Comparison of ENCODE assay signal across 18 cellular contexts in genomic region chr19:2804156-2805004, GRCh38. TPM values are rescaled to one million over a fixed set of nuclear protein-coding genes. Genes with fewer than 3 reads are reported as not detected.
DNase-seq lines count a peak whose midpoint lies in the region; ATAC-seq, FAIRE-seq and TF ChIP-seq lines count a peak whose summit lies in the region.
"Had no signal": no experiment of that assay in that cellular context is flagged by ENCODE, and none has a peak within 500 bp of the region (broad histone marks: within the 10 kb centered on the region; RNA-seq: fewer than 3 reads in every experiment).

No MANE protein-coding gene starts in this region.

- no peak overlapping the region for H3K4me3 Mint-ChIP-seq in stimulated activated naive B cell treated with anti-CD40 and anti-IgM and Interleukin-4, amounts not matched to agents 10 μg/mL and 1 μg/mL and 100 μg/mL, for 72 hours

- TF ChIP-seq POLR2A in K562 (conservative IDR thresholded peaks at IDR 0.05), result no peak

- CTCF ChIA-PET in K562 (lab: Yijun Ruan, JAX; ENCODE audit: low intra/inter-chr PET ratio), result no interaction called here

- ATAC-seq in Right ventricle myocardium inferior (no peak), left ventricle myocardium superior (no peak), K562 (no peak), HG02884 (IDR thresholded peaks at IDR 0.05; ENCODE audit: unreplicated experiment) (no peak)
- ATAC-seq in stimulated activated naive B cell treated with anti-CD40 and anti-IgM and Interleukin-4, amounts not matched to agents 10 μg/mL and 1 μg/mL and 100 μg/mL, for 72 hours (replicated peaks), result no peak

- H3K9ac ChIP-seq in K562 (ENCODE audit: insufficient read depth in 1 of 2, low read depth in 2 of 2, low read length in 2 of 2), result no peak overlapping the region; a peak in 1 of 4 replicates

- POLR2A ChIA-PET in K562 (lab: Yijun Ruan, JAX), result interaction anchor here (0.6 to 0.8 kb wide), 6 partner anchors 16 to 140 kb away, joined by 3 to 4 read pairs (median 3); partner anchors contain the start of gene ZNF554

- TF ChIP-seq CTCF in K562 (IDR thresholded peaks at IDR 0.05 in 2 of 3, conservative IDR thresholded peaks at IDR 0.05 in 1 of 3; ENCODE audit: insufficient read depth in 2 of 3, low read depth in 1 of 3, low read length in 3 of 3), result no peak
- TF ChIP-seq CTCF in foreskin fibroblast (IDR thresholded peaks at IDR 0.05; ENCODE audit: low read depth, low read length), result no peak

- H3K27ac ChIP-seq in K562 (ENCODE audit: extremely low read depth, low read depth, low read length), result no peak overlapping the region
- H3K27ac ChIP-seq: C4-2B had no signal

- H3K27me3 ChIP-seq in H7 (ENCODE audit: control insufficient read depth, insufficient read depth, low read length) (no peaks in the 10 kb centered on the region), K562 (ENCODE audit: control insufficient read depth in 2 of 2, insufficient read depth in 2 of 2, low read length in 2 of 2) (no peaks in the 10 kb centered on the region)

- no peaks in the 10 kb centered on the region for H3K27me3 Mint-ChIP-seq in stimulated activated naive B cell treated with anti-CD40 and anti-IgM and Interleukin-4, amounts not matched to agents 10 μg/mL and 1 μg/mL and 100 μg/mL, for 72 hours

- TF ChIP-seq RAD21 in K562 (CRISPR knock-in tag; conservative IDR thresholded peaks at IDR 0.05 in 1 of 2, IDR thresholded peaks at IDR 0.05 in 1 of 2), result no peak

- H3K4me1 Mint-ChIP-seq in stimulated activated naive B cell treated with anti-CD40 and anti-IgM and Interleukin-4, amounts not matched to agents 10 μg/mL and 1 μg/mL and 100 μg/mL, for 72 hours, result peaks cover 9 to 10% of the 10 kb centered on the region in 2 donors

- 89% methylated on average over 26 of the region's 27 CpGs for WGBS in K562 (ENCODE audit: insufficient coverage, low coverage, missing lambda C conversion rate)

- no peaks in the 10 kb centered on the region for H3K9me1 ChIP-seq in K562 (ENCODE audit: control insufficient read depth, insufficient read depth, low read length)

- H3K27ac Mint-ChIP-seq in stimulated activated naive B cell treated with anti-CD40 and anti-IgM and Interleukin-4, amounts not matched to agents 10 μg/mL and 1 μg/mL and 100 μg/mL, for 72 hours, result peak overlapping the region; percentile 51

- no peaks in the 10 kb centered on the region for H3K79me2 ChIP-seq in K562 (ENCODE audit: control insufficient read depth, insufficient read depth, low read length)

- DNase-seq in Right ventricle myocardium inferior (ENCODE audit: missing footprints) (peak; percentile 39), left ventricle myocardium superior (no peak), H7 (peak; percentile 53), K562 (ENCODE audit: extremely low read depth in 1 of 4, low spot score in 3 of 4) (no peak), hippocampal formation (lab: John Stamatoyannopoulos, UW) (no peak), foreskin fibroblast (no peak)
- DNase-seq in stimulated activated naive B cell treated with anti-CD40 and anti-IgM and Interleukin-4, amounts not matched to agents 10 μg/mL and 1 μg/mL and 100 μg/mL, for 72 hours, result no peak
- DNase-seq: EL, Karpas-422, MM.1S, NCI-H1092 treated with DMSO at 0.1 percent for 48 hours, NCI-H1694, NCI-H2107, NCI-H2227 treated with DMSO at 0.1 percent for 48 hours, NCI-H524 had no signal

- peaks cover 23% of the 10 kb centered on the region for H3K36me3 ChIP-seq in H7 (replicated peaks; ENCODE audit: control insufficient read depth, insufficient read depth, low read length)
- H3K36me3 ChIP-seq in K562 (ENCODE audit: control insufficient read depth, insufficient read depth, low read length), result peaks cover 93% of the 10 kb centered on the region; the same call in 2 of the 3 replicates

- H3K36me3 Mint-ChIP-seq in stimulated activated naive B cell treated with anti-CD40 and anti-IgM and Interleukin-4, amounts not matched to agents 10 μg/mL and 1 μg/mL and 100 μg/mL, for 72 hours, result peaks cover 64 to 67% of the 10 kb centered on the region in 2 donors

- H3K4me3 ChIP-seq in H7 (ENCODE audit: insufficient read depth, low read depth, low read length) (no peak overlapping the region), K562 (no peak overlapping the region), foreskin fibroblast (ENCODE audit: low read depth in 1 of 2, low read length in 2 of 2) (no peak overlapping the region)

- no peak overlapping the region for H2AFZ ChIP-seq in K562 (ENCODE audit: low read depth, low read length)

- in situ Hi-C loops in K562 (cut with MboI), result no loop called here

- H3K9me3 ChIP-seq in K562 (replicated peaks; ENCODE audit: control insufficient read depth, insufficient read depth, low read depth, low read length), result no peaks in the 10 kb centered on the region

- H3K9me3 Mint-ChIP-seq in stimulated activated naive B cell treated with anti-CD40 and anti-IgM and Interleukin-4, amounts not matched to agents 10 μg/mL and 1 μg/mL and 100 μg/mL, for 72 hours, result no peaks in the 10 kb centered on the region

- intact Hi-C loops in Right ventricle myocardium inferior (cut with DNase I), result no loop called here
- intact Hi-C loops in left ventricle myocardium superior (cut with micrococcal nuclease), result no loop called here
- intact Hi-C loops in K562 (cut with micrococcal nuclease), result no loop called here

- H4K20me1 ChIP-seq in K562 (replicated peaks; ENCODE audit: control insufficient read depth, insufficient read depth, low read length), result no peaks in the 10 kb centered on the region

- no peak overlapping the region for H3K4me2 ChIP-seq in K562 (ENCODE audit: insufficient read depth, low read length)

- BruUV-seq in K562 (replicated peaks; lab: Mats Ljungman, UMichigan), result no TSS peak

- TF ChIP-seq EP300 in K562 (IDR thresholded peaks at IDR 0.05; ENCODE audit: low read length), result no peak

- FAIRE-seq in K562 (lab: Jason Lieb, UNC), result no peak
- FAIRE-seq: H1 had no signal

- peaks cover 0 to 7% of the 10 kb centered on the region in 2 experiments; a peak in 1 of 5 replicates for H3K4me1 ChIP-seq in K562 (replicated peaks in 1 of 2; ENCODE audit: control insufficient read depth in 2 of 2, insufficient read depth in 2 of 2, low read length in 2 of 2)

RNA-seq across cellular contexts. Expression of gene ZNF554, which starts 15.3 kb away (rescaled TPM):
- total RNA-seq in Right ventricle myocardium inferior (3.7 TPM), left ventricle myocardium superior (4.7 TPM), K562 (2014; rRNA removed) (1.2 and 1.5 TPM in 2 replicates), K562 (2014; rRNA removed; fragmentation: Illumina TruSeq; extraction: Trizol) (1.0 and 1.4 TPM in 2 replicates), K562 (2015; rRNA removed; fragmentation: Illumina TruSeq; extraction: Trizol) (1.1 and 1.3 TPM in 2 replicates), K562 (2021) (1.3 and 1.8 TPM in 2 replicates)
- total RNA-seq in H7 (2014; rRNA removed; shearing (Covaris generic)), result 5.3 and 6.8 TPM in 2 replicates
- total RNA-seq in K562 (2011; cell fraction: chromatin; rRNA removed; ENCODE audit: low replicate concordance), result 3.7 and 5.4 TPM in 2 replicates
- 2.8 and 2.9 TPM in 2 replicates for total RNA-seq in K562 (2011; cell fraction: nucleolus; rRNA removed)
- total RNA-seq in K562 (2011; cell fraction: nucleoplasm; rRNA removed), result 3.2 and 4.7 TPM in 2 replicates
- polyA plus RNA-seq in K562 (2011; rRNA removed) (1.3 and 1.5 TPM in 2 replicates), K562 (2014; fragmentation: Illumina TruSeq; extraction: Trizol) (0.89 and 1.0 TPM in 2 replicates), K562 (2014; fragmentation: Nextera tagmentation; extraction: Ambion mirVana) (under 1 TPM; 0.07 to 0.31 TPM), K562 (2014; rRNA removed) (1.1 and 1.4 TPM in 2 replicates)
- polyA plus RNA-seq in K562 (2011; cell fraction: cytosol; rRNA removed), result 0.78 and 1.0 TPM in 2 replicates
- polyA plus RNA-seq in K562 (2011; cell fraction: nucleus; rRNA removed), result 1.5 and 2.0 TPM in 2 replicates
- 0.64 and 1.4 TPM in 2 replicates for polyA plus RNA-seq in K562 (2012)
- 2.5 and 3.2 TPM in 2 replicates for polyA minus RNA-seq in K562 (2011; rRNA and poly(A)+ RNA removed)
- 0.64 and 1.5 TPM in 2 replicates for polyA minus RNA-seq in K562 (2011; cell fraction: cytosol; rRNA and poly(A)+ RNA removed)
- polyA minus RNA-seq in K562 (2011; cell fraction: nucleus; rRNA and poly(A)+ RNA removed), result 0.81 and 1.3 TPM in 2 replicates

RNA-seq across cellular contexts. Expression of gene THOP1, which starts 19.1 kb away (rescaled TPM):
- 54.8 TPM for total RNA-seq in Right ventricle myocardium inferior
- total RNA-seq in left ventricle myocardium superior, result 59.2 TPM
- total RNA-seq in H7 (2014; rRNA removed; shearing (Covaris generic)), result 206 and 287 TPM in 2 replicates
- 161 and 433 TPM in 2 replicates for total RNA-seq in K562 (2011; cell fraction: chromatin; rRNA removed; ENCODE audit: low replicate concordance)
- total RNA-seq in K562 (2011; cell fraction: nucleolus; rRNA removed), result 163 and 178 TPM in 2 replicates
- total RNA-seq in K562 (2011; cell fraction: nucleoplasm; rRNA removed), result 128 and 148 TPM in 2 replicates
- 255 and 325 TPM in 2 replicates for total RNA-seq in K562 (2014; rRNA removed)
- 43.6 and 58.2 TPM in 2 replicates for total RNA-seq in K562 (2014; rRNA removed; fragmentation: Illumina TruSeq; extraction: Trizol)
- total RNA-seq in K562 (2015; rRNA removed; fragmentation: Illumina TruSeq; extraction: Trizol), result 97.6 and 106 TPM in 2 replicates
- total RNA-seq in K562 (2021), result 193 and 203 TPM in 2 replicates
- polyA plus RNA-seq in K562 (2011; rRNA removed), result 96.1 and 122 TPM in 2 replicates
- polyA plus RNA-seq in K562 (2011; cell fraction: cytosol; rRNA removed), result 93.4 and 185 TPM in 2 replicates
- polyA plus RNA-seq in K562 (2011; cell fraction: nucleus; rRNA removed), result 299 and 377 TPM in 2 replicates
- polyA plus RNA-seq in K562 (2012), result 128 and 152 TPM in 2 replicates
- polyA plus RNA-seq in K562 (2014; fragmentation: Illumina TruSeq; extraction: Trizol), result 77.3 and 106 TPM in 2 replicates
- 1 to 10 TPM; 1.3 to 2.0 TPM for polyA plus RNA-seq in K562 (2014; fragmentation: Nextera tagmentation; extraction: Ambion mirVana)
- 174 and 181 TPM in 2 replicates for polyA plus RNA-seq in K562 (2014; rRNA removed)
- 65.6 and 91.6 TPM in 2 replicates for polyA minus RNA-seq in K562 (2011; rRNA and poly(A)+ RNA removed)
- polyA minus RNA-seq in K562 (2011; cell fraction: cytosol; rRNA and poly(A)+ RNA removed), result 90.0 and 90.6 TPM in 2 replicates
- polyA minus RNA-seq in K562 (2011; cell fraction: nucleus; rRNA and poly(A)+ RNA removed), result 35.1 and 68.2 TPM in 2 replicates

RNA-seq across cellular contexts. Expression of gene SGTA, which starts 21.3 kb away (rescaled TPM):
- 64.3 TPM for total RNA-seq in Right ventricle myocardium inferior
- total RNA-seq in left ventricle myocardium superior, result 68.7 TPM
- total RNA-seq in H7 (2014; rRNA removed; shearing (Covaris generic)), result 97.4 and 103 TPM in 2 replicates
- 53.5 and 114 TPM in 2 replicates for total RNA-seq in K562 (2011; cell fraction: chromatin; rRNA removed; ENCODE audit: low replicate concordance)
- total RNA-seq in K562 (2011; cell fraction: nucleolus; rRNA removed), result 73.2 and 78.7 TPM in 2 replicates
- total RNA-seq in K562 (2011; cell fraction: nucleoplasm; rRNA removed), result 57.0 and 59.8 TPM in 2 replicates
- 73.2 and 106 TPM in 2 replicates for total RNA-seq in K562 (2014; rRNA removed)
- total RNA-seq in K562 (2014; rRNA removed; fragmentation: Illumina TruSeq; extraction: Trizol), result 16.2 and 18.1 TPM in 2 replicates
- total RNA-seq in K562 (2015; rRNA removed; fragmentation: Illumina TruSeq; extraction: Trizol), result 49.9 and 50.8 TPM in 2 replicates
- 106 and 110 TPM in 2 replicates for total RNA-seq in K562 (2021)
- polyA plus RNA-seq in K562 (2011; rRNA removed), result 44.5 and 67.3 TPM in 2 replicates
- polyA plus RNA-seq in K562 (2011; cell fraction: cytosol; rRNA removed), result 73.0 and 146 TPM in 2 replicates
- 65.8 and 104 TPM in 2 replicates for polyA plus RNA-seq in K562 (2011; cell fraction: nucleus; rRNA removed)
- polyA plus RNA-seq in K562 (2012), result 77.3 and 87.1 TPM in 2 replicates
- 72.3 and 101 TPM in 2 replicates for polyA plus RNA-seq in K562 (2014; fragmentation: Illumina TruSeq; extraction: Trizol)
- polyA plus RNA-seq in K562 (2014; fragmentation: Nextera tagmentation; extraction: Ambion mirVana), result 1 to 10 TPM; 1.4 to 4.8 TPM
- polyA plus RNA-seq in K562 (2014; rRNA removed), result 87.3 and 89.9 TPM in 2 replicates
- 10.3 and 19.1 TPM in 2 replicates for polyA minus RNA-seq in K562 (2011; rRNA and poly(A)+ RNA removed)
- 38.4 and 40.7 TPM in 2 replicates for polyA minus RNA-seq in K562 (2011; cell fraction: cytosol; rRNA and poly(A)+ RNA removed)
- polyA minus RNA-seq in K562 (2011; cell fraction: nucleus; rRNA and poly(A)+ RNA removed), result 17.5 and 20.0 TPM in 2 replicates

RNA-seq across cellular contexts. Expression of gene ZNF555, which starts 36.9 kb away (rescaled TPM):
- total RNA-seq in Right ventricle myocardium inferior (8.9 TPM), left ventricle myocardium superior (9.6 TPM), K562 (2014; rRNA removed) (2.0 TPM in 2 replicates), K562 (2014; rRNA removed; fragmentation: Illumina TruSeq; extraction: Trizol) (6.0 and 6.8 TPM in 2 replicates), K562 (2015; rRNA removed; fragmentation: Illumina TruSeq; extraction: Trizol) (3.2 and 3.6 TPM in 2 replicates), K562 (2021) (4.0 and 5.4 TPM in 2 replicates)
- 1.9 and 2.0 TPM in 2 replicates for total RNA-seq in H7 (2014; rRNA removed; shearing (Covaris generic))
- total RNA-seq in K562 (2011; cell fraction: chromatin; rRNA removed; ENCODE audit: low replicate concordance), result 9.7 and 21.8 TPM in 2 replicates
- 3.2 and 3.6 TPM in 2 replicates for total RNA-seq in K562 (2011; cell fraction: nucleolus; rRNA removed)
- total RNA-seq in K562 (2011; cell fraction: nucleoplasm; rRNA removed), result 4.7 and 5.1 TPM in 2 replicates
- polyA plus RNA-seq in K562 (2011; rRNA removed) (6.7 and 7.5 TPM in 2 replicates), K562 (2014; fragmentation: Illumina TruSeq; extraction: Trizol) (4.6 and 5.4 TPM in 2 replicates), K562 (2014; fragmentation: Nextera tagmentation; extraction: Ambion mirVana) (1 to 10 TPM; 4.4 to 6.1 TPM), K562 (2014; rRNA removed) (3.0 and 3.4 TPM in 2 replicates)
- 1.5 and 3.4 TPM in 2 replicates for polyA plus RNA-seq in K562 (2011; cell fraction: cytosol; rRNA removed)
- polyA plus RNA-seq in K562 (2011; cell fraction: nucleus; rRNA removed), result 3.6 and 6.2 TPM in 2 replicates
- 2.5 and 3.1 TPM in 2 replicates for polyA plus RNA-seq in K562 (2012)
- 15.0 and 23.3 TPM in 2 replicates for polyA minus RNA-seq in K562 (2011; rRNA and poly(A)+ RNA removed)
- polyA minus RNA-seq in K562 (2011; cell fraction: cytosol; rRNA and poly(A)+ RNA removed), result 3.5 and 4.8 TPM in 2 replicates
- polyA minus RNA-seq in K562 (2011; cell fraction: nucleus; rRNA and poly(A)+ RNA removed), result 1.6 and 6.4 TPM in 2 replicates

Comparison
In these comparisons a context has a peak if more than half of its experiments do, and no peak if none do; other contexts are left out.
1. DNase-seq: peak in Right ventricle myocardium inferior (single experiment) and H7 (single experiment); none in left ventricle myocardium superior (single experiment), K562 (0 of 4), stimulated activated naive B cell treated with anti-CD40 and anti-IgM and Interleukin-4, amounts not matched to agents 10 μg/mL and 1 μg/mL and 100 μg/mL, for 72 hours (single experiment), hippocampal formation (0 of 2) and foreskin fibroblast (0 of 2).